19 cellular contexts compared by ENCODE assay signal in the genomic region with DNA sequence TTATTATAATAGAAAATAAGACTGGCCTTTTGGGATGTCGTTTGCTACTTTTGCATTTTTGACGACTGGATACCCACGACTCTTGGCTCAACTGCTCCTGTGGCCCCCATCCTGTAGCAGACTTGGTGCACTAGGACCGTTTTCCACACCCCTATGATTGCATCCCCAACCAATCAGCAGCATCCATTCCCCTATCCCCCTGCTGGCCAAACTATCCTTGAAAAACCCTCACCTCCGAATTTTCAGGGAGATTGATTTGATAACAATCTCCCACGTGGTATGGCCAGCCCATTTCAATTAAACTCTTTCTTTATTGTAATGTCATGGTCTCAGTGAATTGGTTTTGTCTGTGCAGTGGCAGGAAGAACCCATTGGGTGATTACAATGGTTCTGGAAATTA. TPM values are rescaled to one million over a fixed set of nuclear protein-coding genes. Genes with fewer than 3 reads are reported as not detected.
DNase-seq lines count a peak whose midpoint lies in the region; ATAC-seq and TF ChIP-seq lines count a peak whose summit lies in the region.
"Had no signal": no experiment of that assay in that cellular context is flagged by ENCODE, and none has a peak within 500 bp of the region (broad histone marks: within the 10 kb centered on the region; RNA-seq: fewer than 3 reads in every experiment).

No MANE protein-coding gene starts in this region.

- peak; percentile 14 for TF ChIP-seq CTCF in cardiac fibroblast (IDR thresholded peaks at IDR 0.05; ENCODE audit: low read depth, low read length)

- H3K4me3 ChIP-seq in cardiac fibroblast (replicated peaks in 1 of 2; ENCODE audit: low read depth in 2 of 2, low read length in 2 of 2) = no peak overlapping the region
- H3K4me3 ChIP-seq: upper lobe of left lung had no signal

- no peak for ATAC-seq in HG02981 (IDR thresholded peaks at IDR 0.05; ENCODE audit: unreplicated experiment)
- no peak for ATAC-seq in HG03354 (IDR thresholded peaks at IDR 0.05; ENCODE audit: poor library complexity, severe bottlenecking, unreplicated experiment)
- no peak for ATAC-seq in GM18520 (IDR thresholded peaks at IDR 0.05; ENCODE audit: unreplicated experiment)

- DNase-seq in ELR (ENCODE audit: low read depth) (peak; percentile 1), HT1080 (ENCODE audit: low read depth) (peak; percentile 14), cardiac fibroblast (ENCODE audit: low read depth in 2 of 2) (no peak), lung microvascular endothelial cell (ENCODE audit: low read depth in 2 of 2) (peak; percentile 3 to 13), hippocampal formation (lab: John Stamatoyannopoulos, UW) (no peak)
- DNase-seq: activated gamma-delta T cell; aorta; DMS53; effector CD8-positive, alpha-beta T cell; head of caudate nucleus; Karpas-422; naive B cell; NCI-H187; retina; Right ventricle myocardium superior; upper lobe of left lung had no signal

RNA-seq across cellular contexts. Expression of gene TTR, which starts 37.9 kb away (rescaled TPM):
- not detected in 2 replicates for total RNA-seq in HT1080 (2014; rRNA removed; shearing (Covaris generic))
- polyA plus RNA-seq in HT1080 (2015; cell fraction: cytosol; rRNA removed) = not detected in 2 replicates
- not detected in 2 replicates for polyA plus RNA-seq in HT1080 (2015; cell fraction: nucleus; rRNA removed)
- not detected in 2 replicates for total RNA-seq in lung microvascular endothelial cell
- total RNA-seq: aorta, Right ventricle myocardium superior had no signal

RNA-seq across cellular contexts. Expression of gene DSG2, which starts 55.8 kb away (rescaled TPM):
- total RNA-seq in HT1080 (2014; rRNA removed; shearing (Covaris generic)) = 25.1 and 30.0 TPM in 2 replicates
- polyA plus RNA-seq in HT1080 (2015; cell fraction: cytosol; rRNA removed) = 47.8 and 65.7 TPM in 2 replicates
- 94.6 and 103 TPM in 2 replicates for polyA plus RNA-seq in HT1080 (2015; cell fraction: nucleus; rRNA removed)
- total RNA-seq in lung microvascular endothelial cell = 1.7 and 5.8 TPM in 2 replicates

Comparison
In these comparisons a context has a peak if more than half of its experiments do, and no peak if none do; other contexts are left out.
1. DNase-seq: peak in ELR (single experiment), HT1080 (single experiment) and lung microvascular endothelial cell (2 of 2); none in cardiac fibroblast (0 of 2) and hippocampal formation (0 of 2).